Comparison of ENCODE assay signal across 9 cellular contexts in genomic region chr9:114033397-114034103, GRCh38. TPM values are rescaled to one million over a fixed set of nuclear protein-coding genes. Genes with fewer than 3 reads are reported as not detected.
A peak's percentile ranks its signal among the peaks of the same experiment; 100 is the strongest.
DNase-seq lines count a peak whose midpoint lies in the region; TF ChIP-seq lines count a peak whose summit lies in the region.
"Had no signal": no experiment of that assay in that cellular context is flagged by ENCODE, and none has a peak within 500 bp of the region (broad histone marks: within the 10 kb centered on the region; RNA-seq: fewer than 3 reads in every experiment).

No MANE protein-coding gene starts in this region.

- H3K4me3 Mint-ChIP-seq in progenitor cell of endocrine pancreas (ENCODE audit: low read depth), result no peak overlapping the region
- H3K4me3 Mint-ChIP-seq: memory B cell had no signal

- no peaks in the 10 kb centered on the region for H3K9me3 Mint-ChIP-seq in progenitor cell of endocrine pancreas (ENCODE audit: low read depth)

- in situ Hi-C loops in SK-MEL-5 (cut with HindIII; ENCODE audit: low pct_unique_long_range_greater_than_20kb, low sequenced_read_pairs), result no loop called here

- H3K4me1 Mint-ChIP-seq in progenitor cell of endocrine pancreas (ENCODE audit: low read depth), result no peaks in the 10 kb centered on the region
- H3K4me1 Mint-ChIP-seq: memory B cell had no signal

- TF ChIP-seq CTCF in progenitor cell of endocrine pancreas (IDR thresholded peaks at IDR 0.05; ENCODE audit: unreplicated experiment), result peak; percentile 65

- peak; percentile 19 for DNase-seq in DMS53 (lab: John Stamatoyannopoulos, UW)
- DNase-seq in DMS53 treated with DMSO at 0.1 percent for 48 hours (lab: John Stamatoyannopoulos, UW; ENCODE audit: unreplicated experiment), result no peak
- DNase-seq in SK-MEL-5 (ENCODE audit: low read depth, low spot score), result peak; percentile 54
- peak; percentile 20 for DNase-seq in globus pallidus (ENCODE audit: low spot score)
- no peak for DNase-seq in progenitor cell of endocrine pancreas (ENCODE audit: low spot score, unreplicated experiment)
- DNase-seq in NCI-H1436 treated with DMSO at 0.1 percent for 48 hours (lab: John Stamatoyannopoulos, UW), result no peak
- no peak for DNase-seq in stimulated activated CD4-positive, alpha-beta T cell treated with anti-CD3 and anti-CD28 coated beads, Interleukin-2, amount 100 ng/mL, for 48 hours
- no peak for DNase-seq in NCI-H2227 treated with DMSO at 0.1 percent for 48 hours (lab: John Stamatoyannopoulos, UW)

- H3K36me3 Mint-ChIP-seq in progenitor cell of endocrine pancreas (ENCODE audit: insufficient read depth), result peaks cover 32% of the 10 kb centered on the region

- H3K27ac Mint-ChIP-seq in progenitor cell of endocrine pancreas, result no peak overlapping the region
- H3K27ac Mint-ChIP-seq: memory B cell had no signal

- H3K27me3 Mint-ChIP-seq in progenitor cell of endocrine pancreas, result no peaks in the 10 kb centered on the region
- H3K27me3 Mint-ChIP-seq: memory B cell had no signal

RNA-seq across cellular contexts. Expression of gene AMBP, which starts 44.5 kb away (rescaled TPM):
- not detected in 2 replicates for total RNA-seq in SK-MEL-5 (2014; rRNA removed; shearing (Covaris generic))
- 0.23 TPM in 1 of 2 replicates, not detected in the other for polyA plus RNA-seq in SK-MEL-5 (2015; cell fraction: cytosol; rRNA removed)
- not detected in 2 replicates for polyA plus RNA-seq in SK-MEL-5 (2015; cell fraction: nucleus; rRNA removed)
- total RNA-seq in progenitor cell of endocrine pancreas, result 678 and 717 TPM in 2 replicates

Comparison
In these comparisons a context has a peak if more than half of its experiments do, and no peak if none do; other contexts are left out.
1. DNase-seq: peak in DMS53 (single experiment), SK-MEL-5 (single experiment) and globus pallidus (single experiment); none in DMS53 treated with DMSO at 0.1 percent for 48 hours (single experiment), progenitor cell of endocrine pancreas (single experiment), NCI-H1436 treated with DMSO at 0.1 percent for 48 hours (single experiment), stimulated activated CD4-positive, alpha-beta T cell treated with anti-CD3 and anti-CD28 coated beads, Interleukin-2, amount 100 ng/mL, for 48 hours (0 of 2) and NCI-H2227 treated with DMSO at 0.1 percent for 48 hours (single experiment).
2. RNA of gene AMBP, which starts 44.5 kb away (total RNA-seq): 678 to 717 TPM in progenitor cell of endocrine pancreas; not detected in SK-MEL-5; every median in the first group is over 100 times any median in the second.